ENCODE assay signal across 8 cellular contexts in the genomic region with DNA sequence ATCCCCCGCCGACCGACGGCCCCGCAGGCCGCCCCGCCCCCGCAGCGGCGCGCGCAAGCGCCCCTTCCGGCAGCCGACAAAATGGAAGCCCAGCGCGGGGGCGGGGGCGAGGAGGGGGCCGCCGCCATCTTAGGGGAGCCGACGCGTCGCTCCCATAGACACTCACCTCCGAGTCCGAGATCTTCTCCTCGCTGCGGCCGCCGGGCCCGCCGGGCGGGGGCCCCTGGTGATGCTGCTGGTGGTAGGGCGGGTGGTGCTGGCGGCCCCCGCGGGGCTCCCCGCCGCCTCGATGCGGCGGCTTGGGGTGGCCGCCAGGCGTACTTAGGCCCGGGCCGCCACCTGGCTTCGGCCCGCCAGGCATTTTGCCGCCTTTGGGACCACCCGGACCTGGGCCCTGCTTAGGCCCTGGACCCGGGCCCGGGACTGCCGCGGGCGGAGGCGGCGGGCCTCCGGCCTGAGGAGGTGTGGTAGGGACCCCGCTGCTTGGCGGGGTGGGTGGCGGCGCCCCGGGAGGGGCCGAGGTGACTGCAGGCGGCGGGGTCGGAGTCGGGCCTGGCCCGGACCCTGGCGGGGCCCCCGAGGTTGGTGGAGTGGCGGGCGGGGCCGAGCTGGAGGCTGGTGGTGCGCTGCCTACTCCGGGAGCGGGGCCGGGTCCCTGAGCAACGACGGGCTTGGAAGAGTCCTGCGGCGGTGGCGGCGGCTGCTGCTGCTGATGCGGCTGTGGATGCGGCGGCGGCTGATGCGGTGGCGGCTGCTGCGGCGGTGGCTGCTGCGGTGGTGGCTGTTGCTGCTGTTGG. TPM values are rescaled to one million over a fixed set of nuclear protein-coding genes. Genes with fewer than 3 reads are reported as not detected.
DNase-seq lines count a peak whose midpoint lies in the region; ATAC-seq and TF ChIP-seq lines count a peak whose summit lies in the region.

No MANE protein-coding gene starts in this region.

- no peaks in the 10 kb centered on the region for H3K9me2 ChIP-seq in OCI-LY7 (ENCODE audit: insufficient read depth, low read length)

- H4K20me1 ChIP-seq in BLaER1 treated with 17β-estradiol and CSF1 and Interleukin-3, amounts not matched to agents 10 nM and 100 nM = peaks cover 46 to 53% (median 48%) of the 10 kb centered on the region in 11 experiments
- peaks cover 46% of the 10 kb centered on the region for H4K20me1 ChIP-seq in OCI-LY7 (ENCODE audit: insufficient read depth, low read length)

- DNase-seq in OCI-LY7 (ENCODE audit: low spot score) (peak; percentile 88), activated T-cell treated with anti-CD3 and anti-CD28 coated beads for 4 hours (peak; percentile 85), epithelial cell of prostate (ENCODE audit: low read depth, low spot score) (peak; percentile 12)
- peak; percentile 89 for DNase-seq in stimulated activated CD8-positive, alpha-beta memory T cell treated with anti-CD3 and anti-CD28 coated beads, Interleukin-4, amount 100 ng/mL, for 24 hours (ENCODE audit: low read depth)

- intact Hi-C loops in OCI-LY7 (cut with micrococcal nuclease; ENCODE audit: unreplicated experiment) = loop anchor here (2.0 to 5.0 kb wide), 2 partner anchors 77 to 335 kb away; partner anchors contain the start of genes SMIM12 and ZMYM4

- ATAC-seq in GM19438 (IDR thresholded peaks at IDR 0.05; ENCODE audit: low read depth, unreplicated experiment) = peak; percentile 35

- POLR2A ChIA-PET in OCI-LY7 (lab: Charles Lee) = interaction anchor here (0.7 kb wide), 1 partner anchor 333 kb away, joined by 3 read pairs; the partner anchor contains the start of gene SMIM12

- peaks cover 0 to 9% (median 0%) of the 10 kb centered on the region in 11 experiments; a peak in 4 of 22 replicates for H3K9me3 ChIP-seq in BLaER1 treated with 17β-estradiol and CSF1 and Interleukin-3, amounts not matched to agents 10 nM and 100 nM (replicated peaks in 1 of 11)
- H3K9me3 ChIP-seq in HUES6 (ENCODE audit: control insufficient read depth, insufficient read depth, low read depth, low read length) (no peaks in the 10 kb centered on the region), OCI-LY7 (ENCODE audit: low read length) (no peaks in the 10 kb centered on the region), mucosa of rectum (ENCODE audit: control insufficient read depth in 2 of 2, low read length in 2 of 2) (no peaks in the 10 kb centered on the region)

- H3K27ac ChIP-seq in BLaER1 treated with 17β-estradiol and CSF1 and Interleukin-3, amounts not matched to agents 10 nM and 100 nM = peak overlapping the region; percentile 98 to 100 (median 100)
- H3K27ac ChIP-seq in HUES6 (ENCODE audit: low read depth, low read length) (peak overlapping the region; percentile 95), OCI-LY7 (ENCODE audit: low read depth, low read length, poor library complexity, severe bottlenecking) (peak overlapping the region; percentile 81), epithelial cell of prostate (peak overlapping the region; percentile 80), mucosa of rectum (ENCODE audit: low read depth in 2 of 2, low read length in 2 of 2) (peak overlapping the region; percentile 95 to 99)

- H3K9ac ChIP-seq in BLaER1 treated with 17β-estradiol and CSF1 and Interleukin-3, amounts not matched to agents 10 nM and 100 nM = peak overlapping the region; percentile 98 to 100 (median 100)
- peak overlapping the region; percentile 98 for H3K9ac ChIP-seq in HUES6 (ENCODE audit: low read length)
- peak overlapping the region; percentile 76 to 99 for H3K9ac ChIP-seq in mucosa of rectum (ENCODE audit: low read depth in 1 of 2, low read length in 2 of 2)

- 0 out of 2 replicates have a peak, but pooled peaks have one; percentile 38 for TF ChIP-seq CTCF in OCI-LY7 (conservative IDR thresholded peaks at IDR 0.05; ENCODE audit: low read length)

- CTCF ChIA-PET in OCI-LY7 (lab: Charles Lee; ENCODE audit: unreplicated experiment) = no interaction called here

- H2AFZ ChIP-seq in OCI-LY7 (ENCODE audit: low read length) = no peak overlapping the region

- H3K4me3 ChIP-seq in BLaER1 treated with 17β-estradiol and CSF1 and Interleukin-3, amounts not matched to agents 10 nM and 100 nM = peak overlapping the region; percentile 90 to 100 (median 100)
- H3K4me3 ChIP-seq in HUES6 (ENCODE audit: low read depth, low read length) (peak overlapping the region; percentile 90), OCI-LY7 (ENCODE audit: low read depth, low read length, poor library complexity, severe bottlenecking) (peak overlapping the region; percentile 98), mucosa of rectum (ENCODE audit: low read length in 2 of 2) (peak overlapping the region; percentile 96 to 98)

- H3K4me1 ChIP-seq in BLaER1 treated with 17β-estradiol and CSF1 and Interleukin-3, amounts not matched to agents 10 nM and 100 nM = peaks cover 33 to 45% (median 40%) of the 10 kb centered on the region in 10 experiments
- peaks cover 6% of the 10 kb centered on the region; the same call in 1 of the 2 replicates for H3K4me1 ChIP-seq in HUES6 (ENCODE audit: control insufficient read depth, insufficient read depth, low read length)
- peaks cover 29% of the 10 kb centered on the region for H3K4me1 ChIP-seq in OCI-LY7 (ENCODE audit: insufficient read depth, low read length, poor library complexity, severe bottlenecking)
- peaks cover 18% of the 10 kb centered on the region in 2 donors for H3K4me1 ChIP-seq in mucosa of rectum (ENCODE audit: control insufficient read depth in 2 of 2, insufficient read depth in 2 of 2, low read length in 2 of 2)

- no peaks in the 10 kb centered on the region for H3K27me3 ChIP-seq in BLaER1 treated with 17β-estradiol and CSF1 and Interleukin-3, amounts not matched to agents 10 nM and 100 nM
- H3K27me3 ChIP-seq in HUES6 (ENCODE audit: control insufficient read depth, insufficient read depth, low read length) (no peaks in the 10 kb centered on the region), mucosa of rectum (ENCODE audit: control insufficient read depth in 2 of 2, insufficient read depth in 2 of 2, low read length in 2 of 2) (no peaks in the 10 kb centered on the region)

- peak overlapping the region in 7 of 11 experiments; percentile 6 to 95 (median 25); a peak in 8 of 22 replicates for H3K4me2 ChIP-seq in BLaER1 treated with 17β-estradiol and CSF1 and Interleukin-3, amounts not matched to agents 10 nM and 100 nM
- H3K4me2 ChIP-seq in OCI-LY7 (ENCODE audit: low read length) = peak overlapping the region; percentile 76

- H3K36me3 ChIP-seq in BLaER1 treated with 17β-estradiol and CSF1 and Interleukin-3, amounts not matched to agents 10 nM and 100 nM = peaks cover 42 to 46% (median 46%) of the 10 kb centered on the region in 11 experiments
- H3K36me3 ChIP-seq in HUES6 (ENCODE audit: control insufficient read depth, insufficient read depth, low read length) (peaks cover 46% of the 10 kb centered on the region), OCI-LY7 (ENCODE audit: insufficient read depth, low read length) (peaks cover 55% of the 10 kb centered on the region), mucosa of rectum (ENCODE audit: control insufficient read depth in 2 of 2, insufficient read depth in 2 of 2, low read length in 2 of 2) (peaks cover 37 to 40% of the 10 kb centered on the region in 2 donors)

- BruUV-seq in OCI-LY7 (replicated peaks; lab: Mats Ljungman, UMichigan) = no TSS peak

- peaks cover 57% of the 10 kb centered on the region for H3K79me2 ChIP-seq in OCI-LY7 (ENCODE audit: insufficient read depth, low read depth, low read length)

RNA-seq across cellular contexts. Expression of gene SFPQ, which starts 0.7 kb away (rescaled TPM):
- 395 and 569 TPM in 2 replicates for total RNA-seq in OCI-LY7 (2014; rRNA removed; shearing (Covaris generic))
- total RNA-seq in OCI-LY7 (2022) = 532 and 593 TPM in 2 replicates

Comparison
In these comparisons a context has a peak if more than half of its experiments do, and no peak if none do; other contexts are left out.
1. Peak in every context shown above with its lines: DNase-seq, ATAC-seq, H3K4me3 ChIP-seq and H3K27ac ChIP-seq.
2. DNase-seq: peak in every context shown above with its lines; median percentile 89 in stimulated activated CD8-positive, alpha-beta memory T cell treated with anti-CD3 and anti-CD28 coated beads, Interleukin-4, amount 100 ng/mL, for 24 hours; 88 in OCI-LY7; 85 in activated T-cell treated with anti-CD3 and anti-CD28 coated beads for 4 hours; 12 in epithelial cell of prostate.